Comparison of ENCODE assay signal across 8 cellular contexts in genomic region chr2:161238264-161238558, GRCh38.
DNase-seq lines count a peak whose midpoint lies in the region; ATAC-seq and TF ChIP-seq lines count a peak whose summit lies in the region.

No MANE protein-coding gene starts in this region.

- H3K27ac Mint-ChIP-seq in activated CD4-positive, alpha-beta T cell treated with anti-CD3 and anti-CD28 coated beads for 36 hours = peak overlapping the region; percentile 81

- no peak for ATAC-seq in activated CD4-positive, alpha-beta T cell treated with anti-CD3 and anti-CD28 coated beads for 36 hours
- ATAC-seq in left colon (peak; percentile 4), GM18505 (IDR thresholded peaks at IDR 0.05; ENCODE audit: unreplicated experiment) (no peak), HG02885 (IDR thresholded peaks at IDR 0.05; ENCODE audit: poor library complexity, unreplicated experiment) (no peak)

- peak overlapping the region; percentile 72 to 77 for H3K4me3 ChIP-seq in ascending aorta

- peak; percentile 31 for DNase-seq in activated CD4-positive, alpha-beta T cell treated with anti-CD3 and anti-CD28 coated beads for 36 hours
- no peak for DNase-seq in activated CD4-positive, alpha-beta T cell treated with anti-CD3 and anti-CD28 coated beads, Interleukin-2, amount 50 U/mL, for 1 hour
- DNase-seq in ascending aorta (ENCODE audit: low spot score in 2 of 2) (no peak), left colon (peak in 1 of 2 donors; percentile 22), NCI-H2081 treated with DMSO at 0.1 percent for 48 hours (lab: John Stamatoyannopoulos, UW) (no peak)

- H3K27ac ChIP-seq in ascending aorta (peak overlapping the region in 1 of 2 donors; percentile 28), temporal lobe (ENCODE audit: low read depth, low read length) (peak overlapping the region; percentile 82)

- H3K36me3 ChIP-seq in ascending aorta = no peaks in the 10 kb centered on the region

- peaks cover 0 to 8% of the 10 kb centered on the region in 2 donors for H3K4me1 ChIP-seq in ascending aorta

- H3K4me1 Mint-ChIP-seq in activated CD4-positive, alpha-beta T cell treated with anti-CD3 and anti-CD28 coated beads for 36 hours = peaks cover 50% of the 10 kb centered on the region

- no peaks in the 10 kb centered on the region for H3K9me3 Mint-ChIP-seq in activated CD4-positive, alpha-beta T cell treated with anti-CD3 and anti-CD28 coated beads for 36 hours (ENCODE audit: low read depth)

- H3K36me3 Mint-ChIP-seq in activated CD4-positive, alpha-beta T cell treated with anti-CD3 and anti-CD28 coated beads for 36 hours (ENCODE audit: low read depth) = peaks cover 11% of the 10 kb centered on the region

- H3K9me3 ChIP-seq in ascending aorta = no peaks in the 10 kb centered on the region

- POLR2A ChIA-PET in activated CD4-positive, alpha-beta T cell treated with anti-CD3 and anti-CD28 coated beads for 36 hours (lab: Charles Lee) = no interaction called here

- intact Hi-C loops in activated CD4-positive, alpha-beta T cell treated with anti-CD3 and anti-CD28 coated beads for 36 hours (cut with DNase I, micrococcal nuclease) = loop anchor here (2.0 to 5.0 kb wide), 2 partner anchors 71 to 714 kb away; no protein-coding TSS in a partner anchor
- intact Hi-C loops in ascending aorta (cut with DNase I) = no loop called here
- intact Hi-C loops in left colon (cut with DNase I, micrococcal nuclease) = no loop called here

- no peak for TF ChIP-seq CTCF in ascending aorta (IDR thresholded peaks at IDR 0.05)

- H3K4me3 Mint-ChIP-seq in activated CD4-positive, alpha-beta T cell treated with anti-CD3 and anti-CD28 coated beads for 36 hours = peak overlapping the region; percentile 76

- CTCF ChIA-PET in activated CD4-positive, alpha-beta T cell treated with anti-CD3 and anti-CD28 coated beads for 36 hours (lab: Charles Lee) = interaction anchor here (1.0 to 1.5 kb wide), 4 partner anchors 10 to 175 kb away, joined by 3 to 11 read pairs (median 3); no protein-coding TSS in a partner anchor

- TF ChIP-seq POLR2A in GM18505 (IDR thresholded peaks at IDR 0.05; ENCODE audit: borderline replicate concordance, extremely low read depth, insufficient read depth, insufficient read length) = no peak

- H3K27me3 Mint-ChIP-seq in activated CD4-positive, alpha-beta T cell treated with anti-CD3 and anti-CD28 coated beads for 36 hours = no peaks in the 10 kb centered on the region

- no peaks in the 10 kb centered on the region for H3K27me3 ChIP-seq in ascending aorta

Comparison
In these comparisons a context has a peak if more than half of its experiments do, and no peak if none do; other contexts are left out.
1. intact Hi-C loops: an anchor here in activated CD4-positive, alpha-beta T cell treated with anti-CD3 and anti-CD28 coated beads for 36 hours (2.0 to 5.0 kb wide); none called in ascending aorta and left colon.